Comparison of ENCODE assay signal across 19 cellular contexts in the genomic region with DNA sequence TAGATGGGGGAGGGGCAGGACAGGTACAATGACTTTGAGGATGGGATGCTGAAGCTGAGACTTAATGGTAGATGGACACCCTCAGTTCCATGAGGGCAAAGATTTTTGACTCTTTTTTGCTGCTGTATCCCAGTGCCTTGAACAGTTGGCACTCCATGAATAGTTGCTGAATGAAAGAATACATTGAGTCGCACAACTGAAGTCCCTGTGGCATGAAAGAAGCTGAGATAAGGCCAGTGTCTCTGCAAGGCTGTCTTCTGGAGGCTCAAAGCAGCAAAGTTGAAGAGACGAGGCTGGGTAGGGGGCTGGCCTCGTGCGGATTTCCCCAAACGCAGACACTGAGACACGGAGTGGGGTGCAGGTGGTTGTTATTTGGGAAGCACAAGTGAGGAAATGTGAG.
"Had no signal": no experiment of that assay in that cellular context is flagged by ENCODE, and none has a peak within 500 bp of the region (broad histone marks: within the 10 kb centered on the region; RNA-seq: fewer than 3 reads in every experiment).

No MANE protein-coding gene starts in this region.

- ATAC-seq: activated CD4-positive, alpha-beta T cell treated with anti-CD3 and anti-CD28 coated beads for 36 hours; foreskin keratinocyte; left lung; naive thymus-derived CD4-positive, alpha-beta T cell; psoas muscle; right lobe of liver had no signal

- H3K9me3 Mint-ChIP-seq: activated T-helper 1 cell treated with anti-CD3 and anti-CD28 coated beads, Interleukin-12 subunit alpha, Interleukin-12 subunit beta, Interleukin-2, Interleukin-4 antibody, amounts not matched to agents 30 ng/mL and 10 ng/mL and 1 ng/mL, durations not matched to agents 14 hours and 24 hours and 36 hours; T-helper 2 cell treated with Interferon-gamma antibody and Interleukin-4, amounts not matched to agents 5 μg/mL and 100 μg/mL, for 36 hours; WTC11 had no signal

- H3K9ac ChIP-seq: SK-N-SH had no signal

- DNase-seq: activated CD4-positive, alpha-beta T cell treated with anti-CD3 and anti-CD28 coated beads, Interleukin-2, amount 50 U/mL, for 48 hours; dermis blood vessel endothelial cell; foreskin keratinocyte; glutamatergic neuron; left lung; mammary epithelial cell; naive thymus-derived CD4-positive, alpha-beta T cell; psoas muscle; right lobe of liver; small intestine; stimulated activated CD4-positive, alpha-beta T cell treated with anti-CD3 and anti-CD28 coated beads, Interleukin-15, amount 100 ng/mL, for 24 hours; stimulated activated CD4-positive, alpha-beta T cell treated with anti-CD3 and anti-CD28 coated beads, Interleukin-4, amount 100 ng/mL, for 1 hour; stomach had no signal

- H3K27ac ChIP-seq: foreskin keratinocyte, left lung, psoas muscle, right lobe of liver, stomach had no signal

- H3K9me3 ChIP-seq: left lung, psoas muscle, right lobe of liver, SK-N-SH, stomach had no signal

- H3K27ac Mint-ChIP-seq: activated CD4-positive, alpha-beta T cell treated with anti-CD3 and anti-CD28 coated beads for 36 hours; activated naive CD8-positive, alpha-beta T cell; activated T-helper 1 cell treated with anti-CD3 and anti-CD28 coated beads, Interleukin-12 subunit alpha, Interleukin-12 subunit beta, Interleukin-2, Interleukin-4 antibody, amounts not matched to agents 30 ng/mL and 10 ng/mL and 1 ng/mL, durations not matched to agents 14 hours and 24 hours and 36 hours; naive thymus-derived CD4-positive, alpha-beta T cell; T-helper 2 cell treated with Interferon-gamma antibody and Interleukin-4, amounts not matched to agents 5 μg/mL and 100 μg/mL, for 36 hours; WTC11 had no signal

- H3K4me2 ChIP-seq: SK-N-SH had no signal

- H3K4me3 Mint-ChIP-seq: activated CD4-positive, alpha-beta T cell treated with anti-CD3 and anti-CD28 coated beads for 36 hours; activated naive CD8-positive, alpha-beta T cell; activated T-helper 1 cell treated with anti-CD3 and anti-CD28 coated beads, Interleukin-12 subunit alpha, Interleukin-12 subunit beta, Interleukin-2, Interleukin-4 antibody, amounts not matched to agents 30 ng/mL and 10 ng/mL and 1 ng/mL, durations not matched to agents 14 hours and 24 hours and 36 hours; naive thymus-derived CD4-positive, alpha-beta T cell; T-helper 2 cell treated with Interferon-gamma antibody and Interleukin-4, amounts not matched to agents 5 μg/mL and 100 μg/mL, for 36 hours had no signal

- H3K4me1 ChIP-seq: foreskin keratinocyte, left lung, psoas muscle had no signal

- H3K27me3 ChIP-seq: right lobe of liver had no signal

- H3K36me3 Mint-ChIP-seq: activated naive CD8-positive, alpha-beta T cell; WTC11 had no signal

- H3K36me3 ChIP-seq: left lung, right lobe of liver, stomach had no signal

- H3K4me3 ChIP-seq: left lung, psoas muscle, right lobe of liver, stomach had no signal
